ENCODE assay signal across 9 cellular contexts in the genomic region with DNA sequence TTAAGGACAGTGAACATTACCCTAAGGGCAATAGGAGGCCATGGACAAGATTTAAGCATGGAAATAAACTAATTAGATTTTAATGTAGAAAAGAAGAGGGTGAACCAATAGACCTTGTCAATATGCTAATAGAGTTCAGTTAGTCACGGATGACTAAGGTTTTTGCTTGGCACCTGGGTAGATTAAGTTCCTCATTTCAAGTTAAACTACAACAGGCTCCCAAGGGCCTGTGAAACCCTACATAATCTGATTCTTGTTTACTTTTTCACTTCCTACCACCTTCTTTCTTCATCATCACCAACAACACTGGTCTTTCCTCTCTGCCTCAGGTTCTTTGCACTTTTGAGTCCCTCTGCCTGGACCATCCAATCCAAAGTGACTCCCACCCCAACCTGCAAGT. TPM values are rescaled to one million over a fixed set of nuclear protein-coding genes. Genes with fewer than 3 reads are reported as not detected.
DNase-seq lines count a peak whose midpoint lies in the region; ATAC-seq and TF ChIP-seq lines count a peak whose summit lies in the region.
"Had no signal": no experiment of that assay in that cellular context is flagged by ENCODE, and none has a peak within 500 bp of the region (broad histone marks: within the 10 kb centered on the region; RNA-seq: fewer than 3 reads in every experiment).

No MANE protein-coding gene starts in this region.

- no peak overlapping the region for H3K56ac ChIP-seq in H9 (ENCODE audit: insufficient read length, low read depth, low read length)

- H4K20me1 ChIP-seq in H9 (ENCODE audit: control insufficient read depth, insufficient read depth, insufficient read length) = no peaks in the 10 kb centered on the region

- H3T11ph ChIP-seq in H9 (ENCODE audit: low read length) = no peak overlapping the region

- H2AK5ac ChIP-seq in H9 (ENCODE audit: insufficient read length, low read length) = no peak overlapping the region

- H3K18ac ChIP-seq in H9 (ENCODE audit: insufficient read length, low read depth, low read length) = no peak overlapping the region

- H3K79me2 ChIP-seq in H9 (ENCODE audit: insufficient read depth, low read length) = no peaks in the 10 kb centered on the region

- H3K9ac ChIP-seq in endodermal cell (ENCODE audit: extremely low read depth, low read length, poor library complexity, severe bottlenecking) (no peak overlapping the region), H9 (ENCODE audit: extremely low read depth, insufficient read length, low read length) (no peak overlapping the region)

- TF ChIP-seq CTCF in endodermal cell (conservative IDR thresholded peaks at IDR 0.05) (no peak), H9 (conservative IDR thresholded peaks at IDR 0.05) (no peak)

- H3K4me3 ChIP-seq in endodermal cell (ENCODE audit: low read length) = no peak overlapping the region
- H3K4me3 ChIP-seq: dorsolateral prefrontal cortex had no signal

- no peak overlapping the region for H3K14ac ChIP-seq in H9 (ENCODE audit: insufficient read depth, low read length)

- H3K4ac ChIP-seq in H9 (ENCODE audit: low read depth, low read length) = no peak overlapping the region

- 86 to 100% methylated on average over 1 of the region's 1 CpG for WGBS in endodermal cell (ENCODE audit: insufficient coverage in 1 of 2, insufficient read length in 1 of 2), 2 experiments
- no CpG with 5 or more reads among the region's 1 CpG for WGBS in H9 (ENCODE audit: extremely low coverage, insufficient read length, low lambda C conversion rate)

- H3K36me3 ChIP-seq in endodermal cell (ENCODE audit: control insufficient read depth, insufficient read depth, low read length) = no peaks in the 10 kb centered on the region

- DNase-seq in endodermal cell (no peak), H9 (no peak), NK-92 (lab: John Stamatoyannopoulos, UW; ENCODE audit: unreplicated experiment) (no peak)
- DNase-seq: dorsolateral prefrontal cortex, retina had no signal

- H4K8ac ChIP-seq in H9 (replicated peaks; ENCODE audit: insufficient read length, low read depth, low read length) = no peak overlapping the region

- ATAC-seq in GM18867 (IDR thresholded peaks at IDR 0.05; ENCODE audit: unreplicated experiment) (peak; percentile 49), GM21529 (IDR thresholded peaks at IDR 0.05; ENCODE audit: unreplicated experiment) (peak; percentile 41), HG03571 (IDR thresholded peaks at IDR 0.05; ENCODE audit: unreplicated experiment) (peak; percentile 54), esophagus mucosa (peak; percentile 48)

- no peaks in the 10 kb centered on the region for H3K23me2 ChIP-seq in H9 (ENCODE audit: insufficient read length, low read depth, low read length, poor library complexity, severe bottlenecking)

- no peak overlapping the region for H4K91ac ChIP-seq in H9 (ENCODE audit: insufficient read length, low read depth, low read length)

- H3K4me3 Mint-ChIP-seq in endodermal cell (no peak overlapping the region), H9 (no peak overlapping the region)

- no peaks in the 10 kb centered on the region for H3K27me3 Mint-ChIP-seq in endodermal cell (ENCODE audit: insufficient read depth)
- no peaks in the 10 kb centered on the region for H3K27me3 Mint-ChIP-seq in H9 (ENCODE audit: low read depth)

- no peak overlapping the region for H2AFZ ChIP-seq in H9 (ENCODE audit: low read length)

- H2BK5ac ChIP-seq in H9 (ENCODE audit: insufficient read length, low read length) = no peak overlapping the region

- no peak overlapping the region for H4K5ac ChIP-seq in H9 (ENCODE audit: insufficient read length, low read depth, low read length)

- H3K4me1 Mint-ChIP-seq in endodermal cell (peaks cover 2% of the 10 kb centered on the region), H9 (no peaks in the 10 kb centered on the region)

- H3K36me3 Mint-ChIP-seq in endodermal cell (ENCODE audit: low read depth) (no peaks in the 10 kb centered on the region), H9 (ENCODE audit: insufficient read depth in 1 of 3, low read depth in 3 of 3) (peaks cover 0 to 9% (median 4%) of the 10 kb centered on the region in 3 experiments; a peak in 3 of 7 replicates)

- no peaks in the 10 kb centered on the region for H3K27me3 ChIP-seq in endodermal cell (ENCODE audit: control insufficient read depth, insufficient read depth, low read length, poor library complexity, severe bottlenecking)
- no peaks in the 10 kb centered on the region for H3K27me3 ChIP-seq in H9 (ENCODE audit: insufficient read depth, low read length)
- H3K27me3 ChIP-seq: dorsolateral prefrontal cortex had no signal

- H3K9me3 ChIP-seq in endodermal cell (ENCODE audit: control insufficient read depth, low read length) (no peaks in the 10 kb centered on the region), H9 (ENCODE audit: control insufficient read depth, low read depth, low read length) (no peaks in the 10 kb centered on the region)

- H2BK120ac ChIP-seq in H9 (ENCODE audit: low read depth, low read length, poor library complexity, severe bottlenecking) = no peak overlapping the region

- H3K79me1 ChIP-seq in H9 (ENCODE audit: insufficient read depth, low read depth, low read length, poor library complexity, severe bottlenecking) = no peaks in the 10 kb centered on the region

- H3K4me2 ChIP-seq in H9 (ENCODE audit: insufficient read depth, insufficient read length, low read length) = no peak overlapping the region

- no peaks in the 10 kb centered on the region for H3K9me3 Mint-ChIP-seq in endodermal cell
- no peaks in the 10 kb centered on the region; a peak in 1 of 5 replicates for H3K9me3 Mint-ChIP-seq in H9

- no peak overlapping the region for H2BK12ac ChIP-seq in H9 (ENCODE audit: insufficient read length, low read depth, low read length)

- H3K23ac ChIP-seq in H9 (ENCODE audit: insufficient read length, low read depth, low read length) = no peak overlapping the region

- no peak overlapping the region for H2BK15ac ChIP-seq in H9 (ENCODE audit: low read depth, low read length)

- H3K27ac ChIP-seq in endodermal cell (ENCODE audit: low read depth, low read length) (no peak overlapping the region), H9 (ENCODE audit: insufficient read length, low read depth, low read length) (no peak overlapping the region)
- H3K27ac ChIP-seq: dorsolateral prefrontal cortex had no signal

- no peak overlapping the region for H3K27ac Mint-ChIP-seq in endodermal cell
- peak overlapping the region in 1 of 3 experiments; percentile 65; a peak in 3 of 7 replicates for H3K27ac Mint-ChIP-seq in H9

- H3K4me1 ChIP-seq in endodermal cell (ENCODE audit: control insufficient read depth, insufficient read depth, low read length) = no peaks in the 10 kb centered on the region
- no peaks in the 10 kb centered on the region for H3K4me1 ChIP-seq in H9 (ENCODE audit: insufficient read depth, low read length)

- H2BK20ac ChIP-seq in H9 (ENCODE audit: low read depth, low read length, poor library complexity, severe bottlenecking) = no peak overlapping the region

RNA-seq across cellular contexts. Expression of gene SP110, which starts 14.8 kb away (rescaled TPM):
- total RNA-seq in esophagus mucosa (9.1 TPM), endodermal cell (1 to 10 TPM in 1 of 2 donors, under 1 TPM in 1; 0.49 to 1.2 TPM), H9 (2021) (2.9 and 3.7 TPM in 2 replicates)
- 2.9 TPM for polyA plus RNA-seq in endodermal cell (2013, experiment 1 of 2)
- polyA plus RNA-seq in endodermal cell (2013, experiment 2 of 2) = 2.2 TPM

RNA-seq across cellular contexts. Expression of gene SP140, which starts 20.5 kb away (rescaled TPM):
- 0.96 TPM for total RNA-seq in esophagus mucosa
- total RNA-seq in endodermal cell = not detected
- polyA plus RNA-seq in endodermal cell (2013, experiment 1 of 2) = 0.14 TPM
- polyA plus RNA-seq in endodermal cell (2013, experiment 2 of 2) = not detected
- total RNA-seq in H9 (2021) = 0.31 and 0.70 TPM in 2 replicates
